In the genomic region with DNA sequence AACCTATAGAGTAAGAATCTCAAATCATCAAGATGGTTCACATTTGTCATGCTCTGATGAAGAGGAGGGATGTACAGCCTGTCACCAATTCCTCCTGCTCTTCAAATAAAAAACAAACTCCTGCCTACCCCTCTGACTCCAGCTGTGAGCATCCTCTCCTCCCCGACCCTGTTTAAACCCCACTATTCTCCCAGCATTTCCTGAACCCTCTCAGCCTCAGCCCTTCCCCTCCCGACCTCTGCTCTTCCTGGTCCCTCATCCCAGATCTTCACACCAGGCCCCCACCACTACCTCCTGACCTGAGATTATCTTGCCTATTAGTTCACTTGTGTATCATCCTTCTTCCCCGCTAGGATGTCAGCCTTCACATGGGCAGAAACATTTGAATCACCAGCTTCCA, we compare ENCODE assay signal across 1 cellular context.
TF ChIP-seq lines count a peak whose summit lies in the region.

No MANE protein-coding gene starts in this region.

TF ChIP-seq in GM12878, 131 proteins besides CTCF, POLR2A, EP300 and RAD21 (continued from another document):
- TF ChIP-seq, protein P1, sequence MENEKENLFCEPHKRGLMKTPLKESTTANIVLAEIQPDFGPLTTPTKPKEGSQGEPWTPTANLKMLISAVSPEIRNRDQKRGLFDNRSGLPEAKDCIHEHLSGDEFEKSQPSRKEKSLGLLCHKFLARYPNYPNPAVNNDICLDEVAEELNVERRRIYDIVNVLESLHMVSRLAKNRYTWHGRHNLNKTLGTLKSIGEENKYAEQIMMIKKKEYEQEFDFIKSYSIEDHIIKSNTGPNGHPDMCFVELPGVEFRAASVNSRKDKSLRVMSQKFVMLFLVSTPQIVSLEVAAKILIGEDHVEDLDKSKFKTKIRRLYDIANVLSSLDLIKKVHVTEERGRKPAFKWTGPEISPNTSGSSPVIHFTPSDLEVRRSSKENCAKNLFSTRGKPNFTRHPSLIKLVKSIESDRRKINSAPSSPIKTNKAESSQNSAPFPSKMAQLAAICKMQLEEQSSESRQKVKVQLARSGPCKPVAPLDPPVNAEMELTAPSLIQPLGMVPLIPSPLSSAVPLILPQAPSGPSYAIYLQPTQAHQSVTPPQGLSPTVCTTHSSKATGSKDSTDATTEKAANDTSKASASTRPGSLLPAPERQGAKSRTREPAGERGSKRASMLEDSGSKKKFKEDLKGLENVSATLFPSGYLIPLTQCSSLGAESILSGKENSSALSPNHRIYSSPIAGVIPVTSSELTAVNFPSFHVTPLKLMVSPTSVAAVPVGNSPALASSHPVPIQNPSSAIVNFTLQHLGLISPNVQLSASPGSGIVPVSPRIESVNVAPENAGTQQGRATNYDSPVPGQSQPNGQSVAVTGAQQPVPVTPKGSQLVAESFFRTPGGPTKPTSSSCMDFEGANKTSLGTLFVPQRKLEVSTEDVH (IDR thresholded peaks at IDR 0.05; ENCODE audit: low read depth, partially characterized antibody): no peak
